39 cellular contexts compared by ENCODE assay signal in the genomic region with DNA sequence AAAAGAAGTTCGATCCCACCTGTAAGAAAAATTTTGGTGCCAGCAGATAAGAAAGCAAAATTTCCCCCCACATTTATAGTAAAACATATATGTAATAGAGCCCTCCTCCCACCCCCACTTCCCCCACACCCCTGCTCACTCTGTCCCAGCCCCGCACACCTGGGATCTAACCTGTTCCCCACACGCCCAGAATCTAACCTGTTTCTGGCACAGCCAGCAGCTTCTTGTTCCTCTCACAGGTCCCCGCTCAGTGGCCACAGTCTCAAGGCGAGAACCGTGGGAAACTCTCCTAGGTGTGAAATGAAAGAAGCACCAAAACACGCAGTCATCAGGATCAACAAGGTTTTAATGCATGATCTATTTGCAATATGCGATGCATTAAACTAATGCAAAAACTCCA. TPM values are rescaled to one million over a fixed set of nuclear protein-coding genes. Genes with fewer than 3 reads are reported as not detected.
"Had no signal": no experiment of that assay in that cellular context is flagged by ENCODE, and none has a peak within 500 bp of the region (broad histone marks: within the 10 kb centered on the region; RNA-seq: fewer than 3 reads in every experiment).

No MANE protein-coding gene starts in this region.

- DNase-seq: activated CD4-positive, alpha-beta memory T cell treated with anti-CD3 and anti-CD28 coated beads for 36 hours; activated CD4-positive, alpha-beta T cell treated with anti-CD3 and anti-CD28 coated beads for 36 hours; activated CD4-positive, alpha-beta T cell treated with anti-CD3 and anti-CD28 coated beads, Interleukin-2, amount 10 ng/mL, durations not matched to agents 24 days and 14 days; activated CD4-positive, CD25-positive, alpha-beta regulatory T cell; activated CD4-positive, CD25-positive, alpha-beta regulatory T cell treated with anti-CD3 and anti-CD28 coated beads, Interleukin-2, amount 50 U/mL, for 72 hours; activated CD8-positive, alpha-beta memory T cell treated with anti-CD3 and anti-CD28 coated beads, Interleukin-2, amount 10 ng/mL, durations not matched to agents 7 days and 5 days; activated CD8-positive, alpha-beta memory T cell treated with anti-CD3 and anti-CD28 coated beads, Interleukin-2, amount 50 U/mL, for 4 hours; activated CD8-positive, alpha-beta T cell treated with anti-CD3 and anti-CD28 coated beads, Interleukin-2, amount 10 ng/mL, durations not matched to agents 7 days and 5 days; activated effector memory CD4-positive, alpha-beta T cell treated with anti-CD3 and anti-CD28 coated beads, Interleukin-2, amount 50 U/mL, for 16 hours; activated naive CD4-positive, alpha-beta T cell treated with anti-CD3 and anti-CD28 coated beads for 36 hours; activated naive CD8-positive, alpha-beta T cell treated with anti-CD3 and anti-CD28 coated beads for 36 hours; activated naive CD8-positive, alpha-beta T cell treated with anti-CD3 and anti-CD28 coated beads, Interleukin-2, amount 50 U/mL, for 24 hours; activated T-cell treated with anti-CD3 and anti-CD28 coated beads, Interleukin-2, amount 50 U/mL, for 1 hour; activated T-cell treated with anti-CD3 and anti-CD28 coated beads, Interleukin-2, amount 50 U/mL, for 48 hours; adrenal gland; amygdala; aorta; body of pancreas; central memory CD4-positive, alpha-beta T cell; cerebellar nuclear complex; colonic mucosa; dorsolateral prefrontal cortex; effector memory CD4-positive, alpha-beta T cell; esophagus squamous epithelium; foreskin melanocyte; T-helper 1 cell; T-helper 17 cell; T1000; WERI-Rb-1 had no signal

- H3K27me3 ChIP-seq: adrenal gland, body of pancreas, colonic mucosa, gastroesophageal sphincter had no signal

- H3K27ac Mint-ChIP-seq: activated CD4-positive, alpha-beta memory T cell treated with anti-CD3 and anti-CD28 coated beads for 36 hours; activated CD4-positive, alpha-beta T cell treated with anti-CD3 and anti-CD28 coated beads for 36 hours; activated CD4-positive, alpha-beta T cell treated with anti-CD3 and anti-CD28 coated beads, Interleukin-2, amount 10 ng/mL, durations not matched to agents 24 days and 14 days; activated CD8-positive, alpha-beta memory T cell treated with anti-CD3 and anti-CD28 coated beads, Interleukin-2, amount 10 ng/mL, durations not matched to agents 7 days and 5 days; activated CD8-positive, alpha-beta T cell treated with anti-CD3 and anti-CD28 coated beads, Interleukin-2, amount 10 ng/mL, durations not matched to agents 7 days and 5 days; activated naive CD4-positive, alpha-beta T cell treated with anti-CD3 and anti-CD28 coated beads for 36 hours; activated naive CD4-positive, alpha-beta T cell treated with anti-CD3 and anti-CD28 coated beads, Interleukin-2, amount 50 U/mL, for 24 hours; activated naive CD8-positive, alpha-beta T cell treated with anti-CD3 and anti-CD28 coated beads for 36 hours; activated naive CD8-positive, alpha-beta T cell treated with anti-CD3 and anti-CD28 coated beads, Interleukin-2, amount 50 U/mL, for 24 hours; activated T-helper 1 cell treated with anti-CD3 and anti-CD28 coated beads, Interleukin-12 subunit alpha, Interleukin-12 subunit beta, Interleukin-2, Interleukin-4 antibody, amounts not matched to agents 30 ng/mL and 10 ng/mL and 1 ng/mL, durations not matched to agents 14 hours and 24 hours and 36 hours; activated T-helper 2 cell treated with anti-CD3 and anti-CD28 coated beads, Interferon-gamma antibody, Interleukin-2, Interleukin-4, amounts not matched to agents 10 μg/mL and 5 μg/mL and 100 μg/mL, durations not matched to agents 14 hours and 24 hours and 36 hours; T-helper 17 cell; T-helper 2 cell treated with Interferon-gamma antibody and Interleukin-4, amounts not matched to agents 5 μg/mL and 100 μg/mL, for 36 hours had no signal

- H3K27ac ChIP-seq: adrenal gland, body of pancreas, colonic mucosa, dorsolateral prefrontal cortex, esophagus squamous epithelium, WERI-Rb-1 had no signal

- H3K9me3 Mint-ChIP-seq: activated CD4-positive, alpha-beta memory T cell treated with anti-CD3 and anti-CD28 coated beads for 36 hours; activated CD4-positive, alpha-beta T cell treated with anti-CD3 and anti-CD28 coated beads, Interleukin-2, amount 10 ng/mL, durations not matched to agents 24 days and 14 days; activated naive CD4-positive, alpha-beta T cell treated with anti-CD3 and anti-CD28 coated beads for 36 hours; activated naive CD4-positive, alpha-beta T cell treated with anti-CD3 and anti-CD28 coated beads, Interleukin-2, amount 50 U/mL, for 24 hours; activated naive CD8-positive, alpha-beta T cell treated with anti-CD3 and anti-CD28 coated beads for 36 hours; activated naive CD8-positive, alpha-beta T cell treated with anti-CD3 and anti-CD28 coated beads, Interleukin-2, amount 50 U/mL, for 24 hours; activated T-helper 1 cell treated with anti-CD3 and anti-CD28 coated beads, Interleukin-12 subunit alpha, Interleukin-12 subunit beta, Interleukin-2, Interleukin-4 antibody, amounts not matched to agents 30 ng/mL and 10 ng/mL and 1 ng/mL, durations not matched to agents 14 hours and 24 hours and 36 hours; activated T-helper 2 cell treated with anti-CD3 and anti-CD28 coated beads, Interferon-gamma antibody, Interleukin-2, Interleukin-4, amounts not matched to agents 10 μg/mL and 5 μg/mL and 100 μg/mL, durations not matched to agents 14 hours and 24 hours and 36 hours; T-helper 2 cell treated with Interferon-gamma antibody and Interleukin-4, amounts not matched to agents 5 μg/mL and 100 μg/mL, for 36 hours had no signal

- H3K36me3 ChIP-seq: adrenal gland, colonic mucosa, esophagus squamous epithelium, gastroesophageal sphincter, WERI-Rb-1 had no signal

- H3K4me3 Mint-ChIP-seq: activated CD4-positive, alpha-beta memory T cell treated with anti-CD3 and anti-CD28 coated beads for 36 hours; activated CD4-positive, alpha-beta T cell treated with anti-CD3 and anti-CD28 coated beads for 36 hours; activated CD4-positive, alpha-beta T cell treated with anti-CD3 and anti-CD28 coated beads, Interleukin-2, amount 10 ng/mL, durations not matched to agents 24 days and 14 days; activated CD8-positive, alpha-beta memory T cell treated with anti-CD3 and anti-CD28 coated beads, Interleukin-2, amount 10 ng/mL, durations not matched to agents 7 days and 5 days; activated CD8-positive, alpha-beta T cell treated with anti-CD3 and anti-CD28 coated beads, Interleukin-2, amount 10 ng/mL, durations not matched to agents 7 days and 5 days; activated naive CD4-positive, alpha-beta T cell treated with anti-CD3 and anti-CD28 coated beads for 36 hours; activated naive CD4-positive, alpha-beta T cell treated with anti-CD3 and anti-CD28 coated beads, Interleukin-2, amount 50 U/mL, for 24 hours; activated naive CD8-positive, alpha-beta T cell treated with anti-CD3 and anti-CD28 coated beads for 36 hours; activated naive CD8-positive, alpha-beta T cell treated with anti-CD3 and anti-CD28 coated beads, Interleukin-2, amount 50 U/mL, for 24 hours; activated T-helper 1 cell treated with anti-CD3 and anti-CD28 coated beads, Interleukin-12 subunit alpha, Interleukin-12 subunit beta, Interleukin-2, Interleukin-4 antibody, amounts not matched to agents 30 ng/mL and 10 ng/mL and 1 ng/mL, durations not matched to agents 14 hours and 24 hours and 36 hours; T-helper 17 cell; T-helper 2 cell treated with Interferon-gamma antibody and Interleukin-4, amounts not matched to agents 5 μg/mL and 100 μg/mL, for 36 hours had no signal

- H3K4me1 Mint-ChIP-seq: activated CD4-positive, alpha-beta T cell treated with anti-CD3 and anti-CD28 coated beads, Interleukin-2, amount 10 ng/mL, durations not matched to agents 24 days and 14 days had no signal

- H3K9me3 ChIP-seq: adrenal gland, body of pancreas, colonic mucosa, esophagus squamous epithelium, gastroesophageal sphincter had no signal

- H3K4me1 ChIP-seq: adrenal gland, colonic mucosa had no signal

- H3K4me3 ChIP-seq: adrenal gland, body of pancreas, colonic mucosa, dorsolateral prefrontal cortex, esophagus squamous epithelium, gastroesophageal sphincter had no signal

- H3K36me3 Mint-ChIP-seq: activated CD4-positive, alpha-beta memory T cell treated with anti-CD3 and anti-CD28 coated beads for 36 hours; activated CD8-positive, alpha-beta memory T cell treated with anti-CD3 and anti-CD28 coated beads, Interleukin-2, amount 10 ng/mL, durations not matched to agents 7 days and 5 days; activated naive CD4-positive, alpha-beta T cell treated with anti-CD3 and anti-CD28 coated beads, Interleukin-2, amount 50 U/mL, for 24 hours; activated naive CD8-positive, alpha-beta T cell treated with anti-CD3 and anti-CD28 coated beads for 36 hours had no signal

RNA-seq across cellular contexts. Expression of a gene that starts 32.8 kb away (rescaled TPM):
- total RNA-seq: activated CD4-positive, alpha-beta memory T cell treated with anti-CD3 and anti-CD28 coated beads for 36 hours; activated CD4-positive, alpha-beta T cell treated with anti-CD3 and anti-CD28 coated beads for 36 hours; activated CD4-positive, alpha-beta T cell treated with anti-CD3 and anti-CD28 coated beads, Interleukin-2, amount 10 ng/mL, durations not matched to agents 24 days and 14 days; activated CD8-positive, alpha-beta memory T cell treated with anti-CD3 and anti-CD28 coated beads for 36 hours; activated CD8-positive, alpha-beta memory T cell treated with anti-CD3 and anti-CD28 coated beads, Interleukin-2, amount 10 ng/mL, durations not matched to agents 7 days and 5 days; activated CD8-positive, alpha-beta T cell treated with anti-CD3 and anti-CD28 coated beads, Interleukin-2, amount 10 ng/mL, durations not matched to agents 7 days and 5 days; activated naive CD4-positive, alpha-beta T cell treated with anti-CD3 and anti-CD28 coated beads for 36 hours; activated naive CD8-positive, alpha-beta T cell treated with anti-CD3 and anti-CD28 coated beads for 36 hours; activated T-helper 1 cell treated with anti-CD3 and anti-CD28 coated beads, Interleukin-12 subunit alpha, Interleukin-12 subunit beta, Interleukin-2, Interleukin-4 antibody, amounts not matched to agents 30 ng/mL and 10 ng/mL and 1 ng/mL, durations not matched to agents 14 hours and 24 hours and 36 hours; activated T-helper 2 cell treated with anti-CD3 and anti-CD28 coated beads, Interferon-gamma antibody, Interleukin-2, Interleukin-4, amounts not matched to agents 10 μg/mL and 5 μg/mL and 100 μg/mL, durations not matched to agents 14 hours and 24 hours and 36 hours; adrenal gland; aorta; body of pancreas; colonic mucosa; dorsolateral prefrontal cortex; esophagus squamous epithelium; fibroblast of lung; fibroblast of villous mesenchyme; gastroesophageal sphincter; glomerular endothelial cell; T-helper 17 cell had no signal
- polyA plus RNA-seq: adrenal gland, aorta, esophagus, fibroblast of lung had no signal
